8 cellular contexts compared by ENCODE assay signal in genomic region chr6:133040025-133040838, GRCh38.
DNase-seq lines count a peak whose midpoint lies in the region; ATAC-seq and TF ChIP-seq lines count a peak whose summit lies in the region.
"Had no signal": no experiment of that assay in that cellular context is flagged by ENCODE, and none has a peak within 500 bp of the region (broad histone marks: within the 10 kb centered on the region; RNA-seq: fewer than 3 reads in every experiment).

No MANE protein-coding gene starts in this region.

- H3K27ac Mint-ChIP-seq in neural progenitor cell = no peak overlapping the region

- H2AFZ ChIP-seq in neural progenitor cell (replicated peaks) = no peak overlapping the region

- no peak overlapping the region for H3K4me3 ChIP-seq in GM12864 (ENCODE audit: low read depth, low read length)
- no peak overlapping the region for H3K4me3 ChIP-seq in LNCaP clone FGC (ENCODE audit: low read depth, low read length)
- H3K4me3 ChIP-seq in neural progenitor cell = no peak overlapping the region
- H3K4me3 ChIP-seq in gastroesophageal sphincter = no peak overlapping the region
- H3K4me3 ChIP-seq: prostate gland had no signal

- H3K36me3 ChIP-seq in neural progenitor cell (no peaks in the 10 kb centered on the region), gastroesophageal sphincter (no peaks in the 10 kb centered on the region)
- H3K36me3 ChIP-seq: prostate gland had no signal

- TF ChIP-seq EP300 in gastroesophageal sphincter (IDR thresholded peaks at IDR 0.05) = no peak

- H3K4me1 ChIP-seq in neural progenitor cell (no peaks in the 10 kb centered on the region), gastroesophageal sphincter (no peaks in the 10 kb centered on the region)
- H3K4me1 ChIP-seq: prostate gland had no signal

- no peaks in the 10 kb centered on the region for H4K20me1 ChIP-seq in neural progenitor cell (ENCODE audit: low read depth)

- peaks cover 9% of the 10 kb centered on the region for H3K4me1 Mint-ChIP-seq in neural progenitor cell

- H3K4me2 ChIP-seq in neural progenitor cell = no peak overlapping the region

- no peaks in the 10 kb centered on the region for H3K9me3 Mint-ChIP-seq in neural progenitor cell

- H3F3A ChIP-seq in neural progenitor cell (ENCODE audit: low read depth) = no peaks in the 10 kb centered on the region

- no peaks in the 10 kb centered on the region for H3K27me3 Mint-ChIP-seq in neural progenitor cell (ENCODE audit: insufficient read depth, low read depth)

- H3K27ac ChIP-seq in neural progenitor cell (no peak overlapping the region), gastroesophageal sphincter (no peak overlapping the region)
- H3K27ac ChIP-seq: prostate gland had no signal

- no peak overlapping the region for H3K4me3 Mint-ChIP-seq in neural progenitor cell

- no peak for ATAC-seq in gastroesophageal sphincter

- no peak overlapping the region for H3K9ac ChIP-seq in neural progenitor cell

- H3K27me3 ChIP-seq in neural progenitor cell (no peaks in the 10 kb centered on the region), gastroesophageal sphincter (no peaks in the 10 kb centered on the region)

- no peak for TF ChIP-seq POLR2A in gastroesophageal sphincter (IDR thresholded peaks at IDR 0.05)

- H3K9me3 ChIP-seq in neural progenitor cell (ENCODE audit: low read depth) = no peaks in the 10 kb centered on the region
- H3K9me3 ChIP-seq in gastroesophageal sphincter = no peaks in the 10 kb centered on the region
- H3K9me3 ChIP-seq: prostate gland had no signal

- H3K36me3 Mint-ChIP-seq in neural progenitor cell = no peaks in the 10 kb centered on the region

- H3K79me2 ChIP-seq in neural progenitor cell (ENCODE audit: low read depth) = no peaks in the 10 kb centered on the region

- TF ChIP-seq CTCF in GM12864 (IDR thresholded peaks at IDR 0.05; ENCODE audit: low read depth, low read length, missing control alignments) = peak; percentile 28
- peak; percentile 69 for TF ChIP-seq CTCF in LNCaP clone FGC (IDR thresholded peaks at IDR 0.05; ENCODE audit: control insufficient read depth, extremely low read depth, insufficient read depth)
- peak; percentile 61 for TF ChIP-seq CTCF in neural progenitor cell (IDR thresholded peaks at IDR 0.05)
- TF ChIP-seq CTCF in gastroesophageal sphincter (IDR thresholded peaks at IDR 0.05) = peak in 1 of 4 experiments; percentile 22

- WGBS in gastroesophageal sphincter (ENCODE audit: low coverage in 1 of 2), 2 donors = 75 to 93% methylated on average over 3 of the region's 3 CpGs

- no peak for DNase-seq in GM12864 (ENCODE audit: low read depth)
- DNase-seq in LNCaP clone FGC (ENCODE audit: low read depth) = no peak
- DNase-seq in cerebellar cortex (ENCODE audit: low spot score) = peak; percentile 8
- peak; percentile 33 for DNase-seq in neural progenitor cell (ENCODE audit: low spot score)
- DNase-seq in germinal center (ENCODE audit: low spot score) = no peak
- DNase-seq in ecto neural progenitor cell (ENCODE audit: low spot score) = no peak

Comparison
In these comparisons a context has a peak if more than half of its experiments do, and no peak if none do; other contexts are left out.
1. DNase-seq: peak in cerebellar cortex (single experiment) and neural progenitor cell (single experiment); none in GM12864 (single experiment), LNCaP clone FGC (single experiment), germinal center (single experiment) and ecto neural progenitor cell (single experiment).